8 cellular contexts compared by ENCODE assay signal in the genomic region with DNA sequence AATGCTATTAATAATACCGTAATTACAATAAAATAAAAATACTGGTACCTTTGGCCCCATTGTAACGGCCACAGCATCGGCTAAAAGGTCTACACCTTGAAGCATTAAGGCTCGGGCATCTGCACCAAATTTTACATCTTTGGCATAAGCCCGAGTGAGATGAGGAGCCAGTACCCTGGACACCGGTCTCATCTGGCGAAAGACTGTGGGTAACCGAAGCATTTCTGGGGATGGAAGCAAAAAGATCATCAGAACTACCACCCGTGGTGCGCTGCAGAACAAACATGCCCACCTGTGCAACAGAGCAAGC.
DNase-seq lines count a peak whose midpoint lies in the region; ATAC-seq and TF ChIP-seq lines count a peak whose summit lies in the region.

No MANE protein-coding gene starts in this region.

- H4K20me1 ChIP-seq in SU-DHL-6 (ENCODE audit: low read depth, low read length) = peaks cover 42% of the 10 kb centered on the region

- H3K27me3 ChIP-seq in SU-DHL-6 (ENCODE audit: low read length) (no peaks in the 10 kb centered on the region), rectal smooth muscle tissue (ENCODE audit: control insufficient read depth, insufficient read depth, low read length) (no peaks in the 10 kb centered on the region)

- H3K36me3 ChIP-seq in SU-DHL-6 (ENCODE audit: low read length) = peaks cover 60% of the 10 kb centered on the region
- H3K36me3 ChIP-seq in rectal smooth muscle tissue (ENCODE audit: control insufficient read depth, insufficient read depth, low read length) = peaks cover 9% of the 10 kb centered on the region

- no peak for DNase-seq in fibroblast of mammary gland (ENCODE audit: low read depth)
- no peak for DNase-seq in NCI-H1417 treated with DMSO at 0.1 percent for 48 hours (lab: John Stamatoyannopoulos, UW)
- no peak for DNase-seq in stimulated activated naive CD4-positive, alpha-beta T cell (lab: John Stamatoyannopoulos, UW)
- DNase-seq in foreskin melanocyte = no peak

- H3K9ac ChIP-seq in SU-DHL-6 (ENCODE audit: low read length) = peak overlapping the region; percentile 99
- H3K9ac ChIP-seq in rectal smooth muscle tissue (ENCODE audit: low read length) = peak overlapping the region; percentile 78

- H3F3A ChIP-seq in SU-DHL-6 (ENCODE audit: insufficient read depth) = peaks cover 52% of the 10 kb centered on the region

- TF ChIP-seq CTCF in SU-DHL-6 (IDR thresholded peaks at IDR 0.05; ENCODE audit: insufficient read depth, low read length, poor library complexity, severe bottlenecking) (no peak), fibroblast of mammary gland (conservative IDR thresholded peaks at IDR 0.05; ENCODE audit: control insufficient read depth, insufficient read depth, low read depth, low read length) (no peak)

- no peak for ATAC-seq in GM19395 (IDR thresholded peaks at IDR 0.05; ENCODE audit: unreplicated experiment)

- H3K27ac ChIP-seq in SU-DHL-6 (ENCODE audit: low read depth, low read length) (peak overlapping the region; percentile 92; the same call in 1 of the 2 replicates), rectal smooth muscle tissue (ENCODE audit: low read depth, low read length) (peak overlapping the region; percentile 90)

- H3K9me3 ChIP-seq in SU-DHL-6 (ENCODE audit: insufficient read depth, low read length) = no peaks in the 10 kb centered on the region

- H3K9me2 ChIP-seq in SU-DHL-6 (replicated peaks; ENCODE audit: insufficient read depth, low read length) = no peaks in the 10 kb centered on the region

- peak overlapping the region; percentile 83 for H3K4me2 ChIP-seq in SU-DHL-6 (ENCODE audit: low read depth, low read length, poor library complexity, severe bottlenecking)

- H3K79me2 ChIP-seq in SU-DHL-6 (ENCODE audit: insufficient read depth, low read length) = peaks cover 89% of the 10 kb centered on the region

- H2AFZ ChIP-seq in SU-DHL-6 (ENCODE audit: low read depth, low read length, severe bottlenecking) = no peak overlapping the region

- H3K4me1 ChIP-seq in rectal smooth muscle tissue (ENCODE audit: control insufficient read depth, insufficient read depth, low read length) = peaks cover 9% of the 10 kb centered on the region

- H3K4me3 ChIP-seq in GM08714 (ENCODE audit: low read length) (peak overlapping the region; percentile 88), SU-DHL-6 (ENCODE audit: insufficient read depth, low read length, poor library complexity, severe bottlenecking) (peak overlapping the region; percentile 91), fibroblast of mammary gland (ENCODE audit: control insufficient read depth, low read depth, low read length) (peak overlapping the region; percentile 79), rectal smooth muscle tissue (ENCODE audit: low read length) (peak overlapping the region; percentile 83)
